In the genomic region with DNA sequence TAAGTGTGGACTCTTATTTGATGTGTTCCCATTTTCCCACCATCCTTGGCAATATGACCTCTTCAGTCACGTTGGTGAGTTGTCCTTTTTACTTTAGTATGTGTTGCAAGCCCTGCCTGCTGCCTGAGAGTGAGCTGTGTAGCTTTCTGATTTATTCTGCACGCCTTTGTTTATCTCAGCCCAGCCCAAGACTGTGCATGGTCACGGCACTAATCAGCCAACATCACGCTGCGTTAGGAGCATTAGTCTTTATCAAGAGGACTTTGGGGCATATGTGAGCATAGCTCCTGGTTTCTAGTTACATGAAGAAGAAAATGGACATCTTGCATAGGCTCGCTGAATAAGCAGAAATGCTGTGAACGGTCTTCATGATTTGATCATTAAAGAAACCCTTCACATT, we compare ENCODE assay signal across 14 cellular contexts. TPM values are rescaled to one million over a fixed set of nuclear protein-coding genes. Genes with fewer than 3 reads are reported as not detected.
DNase-seq lines count a peak whose midpoint lies in the region; ATAC-seq, FAIRE-seq and TF ChIP-seq lines count a peak whose summit lies in the region.
"Had no signal": no experiment of that assay in that cellular context is flagged by ENCODE, and none has a peak within 500 bp of the region (broad histone marks: within the 10 kb centered on the region; RNA-seq: fewer than 3 reads in every experiment).

No MANE protein-coding gene starts in this region.

- no peak for FAIRE-seq in HepG2 (lab: Jason Lieb, UNC)
- peak; percentile 9 for FAIRE-seq in keratinocyte (lab: Jason Lieb, UNC)
- FAIRE-seq in small intestine (lab: Jason Lieb, UNC) = no peak
- FAIRE-seq: H54 had no signal

- intact Hi-C loops in right lobe of liver (cut with DNase I) (no loop called here), HepG2 (cut with micrococcal nuclease; ENCODE audit: unreplicated experiment) (loop anchor here (10.0 kb wide), 1 partner anchor 448 kb away; no protein-coding TSS in a partner anchor)
- intact Hi-C loops in CD4-positive, alpha-beta T cell (cut with DNase I, micrococcal nuclease) = no loop called here

- TF ChIP-seq EP300 in HepG2 (IDR thresholded peaks at IDR 0.05; ENCODE audit: low read depth in 2 of 2, low read length in 2 of 2) = no peak
- TF ChIP-seq EP300 in HepG2 (CRISPR knock-in tag; IDR thresholded peaks at IDR 0.05; ENCODE audit: borderline replicate concordance) = no peak

- no TSS peak for BruUV-seq in HepG2 (replicated peaks; lab: Mats Ljungman, UMichigan)

- no peak overlapping the region for H3K4me3 Mint-ChIP-seq in CD4-positive, alpha-beta T cell

- H2AFZ ChIP-seq in HepG2 (ENCODE audit: low read length) = no peak overlapping the region
- no peak overlapping the region for H2AFZ ChIP-seq in keratinocyte (ENCODE audit: control insufficient read depth, low read length)
- H2AFZ ChIP-seq: GM23248 had no signal

- peaks cover 0 to 41% (median 9%) of the 10 kb centered on the region in 4 donors for H3K4me1 ChIP-seq in right lobe of liver
- no peaks in the 10 kb centered on the region for H3K4me1 ChIP-seq in HepG2 (ENCODE audit: insufficient read depth, low read length)
- H3K4me1 ChIP-seq in keratinocyte (ENCODE audit: control insufficient read depth, extremely low read depth, insufficient read depth, low read length) = peaks cover 3% of the 10 kb centered on the region
- peaks cover 3 to 8% of the 10 kb centered on the region in 2 donors for H3K4me1 ChIP-seq in small intestine (ENCODE audit: control insufficient read depth in 2 of 2, insufficient read depth in 1 of 2, low read depth in 1 of 2, low read length in 1 of 2)
- H3K4me1 ChIP-seq: BLaER1 had no signal

- H4K20me1 ChIP-seq in HepG2 (ENCODE audit: insufficient read depth, low read length) = peaks cover 5% of the 10 kb centered on the region; the same call in 1 of the 2 replicates
- peaks cover 2% of the 10 kb centered on the region for H4K20me1 ChIP-seq in keratinocyte (ENCODE audit: control insufficient read depth, extremely low read depth, insufficient read depth, low read length)
- H4K20me1 ChIP-seq: BLaER1 had no signal

- TF ChIP-seq CTCF in right lobe of liver (IDR thresholded peaks at IDR 0.05) (no peak), HepG2 (CRISPR knock-in tag; IDR thresholded peaks at IDR 0.05) (no peak), keratinocyte (optimal IDR thresholded peaks at IDR 0.05 in 1 of 3, IDR thresholded peaks at IDR 0.05 in 1 of 3, conservative IDR thresholded peaks at IDR 0.05 in 1 of 3; ENCODE audit: extremely low read depth in 1 of 3, insufficient read depth in 2 of 3, low read length in 3 of 3) (no peak)
- no peak for TF ChIP-seq CTCF in CD4-positive, alpha-beta T cell (IDR thresholded peaks at IDR 0.05)

- peaks cover 20% of the 10 kb centered on the region for H3K79me2 ChIP-seq in HepG2 (ENCODE audit: insufficient read depth, low read length)
- H3K79me2 ChIP-seq in keratinocyte (ENCODE audit: control insufficient read depth, insufficient read depth, low read length) = peaks cover 65% of the 10 kb centered on the region

- H3K9me3 Mint-ChIP-seq in CD4-positive, alpha-beta T cell = no peaks in the 10 kb centered on the region

- ATAC-seq in right lobe of liver (peak; percentile 11 to 18 (median 15)), HepG2 (no peak), HG03571 (IDR thresholded peaks at IDR 0.05; ENCODE audit: unreplicated experiment) (no peak)
- no peak for ATAC-seq in CD4-positive, alpha-beta T cell (ENCODE audit: poor library complexity)
- ATAC-seq: HCT116 had no signal

- WGBS in right lobe of liver (ENCODE audit: insufficient coverage, low coverage, low lambda C conversion rate, missing lambda C conversion rate) = 49% methylated on average over 7 of the region's 7 CpGs
- 96% methylated on average over 7 of the region's 7 CpGs for whole genome bisulfite sequencing in HepG2 (ENCODE audit: low lambda C conversion rate)
- 14 to 60% (median 34%) methylated on average over 7 of the region's 7 CpGs for WGBS in small intestine, 3 donors

- CTCF ChIA-PET in HepG2 (lab: Yijun Ruan, JAX; ENCODE audit: low intra/inter-chr PET ratio, low total read pairs) = no interaction called here
- CTCF ChIA-PET in CD4-positive, alpha-beta T cell (lab: Charles Lee) = no interaction called here

- H3K4me2 ChIP-seq in HepG2 (ENCODE audit: low read depth, low read length) (no peak overlapping the region), keratinocyte (ENCODE audit: control insufficient read depth, extremely low read depth, insufficient read depth, low read depth, low read length) (no peak overlapping the region)
- H3K4me2 ChIP-seq: BLaER1 had no signal

- peaks cover 0 to 9% (median 0%) of the 10 kb centered on the region in 4 donors for H3K36me3 ChIP-seq in right lobe of liver
- H3K36me3 ChIP-seq in HepG2 (replicated peaks in 1 of 2; ENCODE audit: control insufficient read depth in 1 of 2, insufficient read depth in 2 of 2, low read length in 2 of 2) = peaks cover 11 to 24% of the 10 kb centered on the region in 2 experiments
- H3K36me3 ChIP-seq in keratinocyte (ENCODE audit: control insufficient read depth in 2 of 2, extremely low read depth in 1 of 2, insufficient read depth in 2 of 2, low read length in 2 of 2) = peaks cover 15 to 24% of the 10 kb centered on the region in 2 experiments
- H3K36me3 ChIP-seq in small intestine (ENCODE audit: control insufficient read depth in 2 of 2, insufficient read depth in 2 of 2, low read length in 2 of 2) = no peaks in the 10 kb centered on the region
- H3K36me3 ChIP-seq: BLaER1 had no signal

- DNase-seq in right lobe of liver (no peak), HepG2 (ENCODE audit: low spot score) (no peak), keratinocyte (ENCODE audit: low read depth, low spot score) (no peak), small intestine (peak; percentile 87), amygdala (lab: John Stamatoyannopoulos, UW) (no peak), OCI-M2 (lab: John Stamatoyannopoulos, UW; ENCODE audit: unreplicated experiment) (no peak)
- DNase-seq in CD4-positive, alpha-beta T cell = no peak
- DNase-seq: 8988T, AML-193, GM23248 had no signal

- H3K9me1 ChIP-seq in keratinocyte (ENCODE audit: control insufficient read depth, extremely low read depth, insufficient read depth, low read length) = no peaks in the 10 kb centered on the region

- in situ Hi-C loops in HepG2 (cut with HindIII; ENCODE audit: extremely low pct_ligation_motif_present, low pct_unique_long_range_greater_than_20kb) = no loop called here

- H3K27ac ChIP-seq in right lobe of liver (no peak overlapping the region), HepG2 (ENCODE audit: extremely low read length, insufficient read depth, low read length) (no peak overlapping the region), keratinocyte (ENCODE audit: control insufficient read depth, insufficient read depth, low read length) (no peak overlapping the region), small intestine (ENCODE audit: low read depth in 1 of 2, low read length in 1 of 2) (peak overlapping the region; percentile 22 to 73)
- no peak overlapping the region for H3K27ac ChIP-seq in CD4-positive, alpha-beta T cell (ENCODE audit: low read depth, low read length)
- H3K27ac ChIP-seq: BLaER1, GM23248 had no signal

- no peaks in the 10 kb centered on the region for H3K36me3 Mint-ChIP-seq in CD4-positive, alpha-beta T cell (ENCODE audit: low read depth)

- H3K9ac ChIP-seq in HepG2 (ENCODE audit: insufficient read depth, low read depth, low read length) (no peak overlapping the region), keratinocyte (ENCODE audit: control insufficient read depth, extremely low read depth, insufficient read depth, low read length) (no peak overlapping the region)
- H3K9ac ChIP-seq: BLaER1, GM23248 had no signal

- POLR2A ChIA-PET in HepG2 (lab: Yijun Ruan, JAX) = interaction anchor here (0.7 kb wide), 1 partner anchor 97 kb away, joined by 3 read pairs; no protein-coding TSS in a partner anchor
- POLR2A ChIA-PET in CD4-positive, alpha-beta T cell (lab: Charles Lee) = no interaction called here

- dilution Hi-C loops in keratinocyte (cut with MboI; ENCODE audit: extremely low pct_ligation_motif_present, low sequenced_read_pairs) = no loop called here

- H3K9me3 ChIP-seq in right lobe of liver (no peaks in the 10 kb centered on the region), HepG2 (ENCODE audit: low read length) (no peaks in the 10 kb centered on the region), keratinocyte (ENCODE audit: control insufficient read depth, low read depth, low read length) (no peaks in the 10 kb centered on the region), small intestine (ENCODE audit: control insufficient read depth, low read depth) (no peaks in the 10 kb centered on the region)
- H3K9me3 ChIP-seq in CD4-positive, alpha-beta T cell (ENCODE audit: control insufficient read depth, low read length) = no peaks in the 10 kb centered on the region
- H3K9me3 ChIP-seq: BLaER1 had no signal

- H3K27me3 ChIP-seq in right lobe of liver (no peaks in the 10 kb centered on the region), HepG2 (ENCODE audit: control insufficient read depth in 1 of 2, insufficient read depth in 2 of 2, low read length in 2 of 2) (no peaks in the 10 kb centered on the region), keratinocyte (ENCODE audit: control insufficient read depth, extremely low read depth, insufficient read depth, low read length) (no peaks in the 10 kb centered on the region), small intestine (ENCODE audit: control insufficient read depth in 2 of 2, insufficient read depth in 2 of 2, low read length in 2 of 2) (no peaks in the 10 kb centered on the region)
- no peaks in the 10 kb centered on the region for H3K27me3 ChIP-seq in CD4-positive, alpha-beta T cell (ENCODE audit: control insufficient read depth, insufficient read depth, low read length)
- H3K27me3 ChIP-seq: BLaER1 had no signal

- TF ChIP-seq POLR2A in right lobe of liver (IDR thresholded peaks at IDR 0.05) (no peak), HepG2 (IDR thresholded peaks at IDR 0.05; ENCODE audit: insufficient read depth in 1 of 2, low read depth in 2 of 2, low read length in 2 of 2) (no peak)

- H3K4me1 Mint-ChIP-seq in CD4-positive, alpha-beta T cell (ENCODE audit: low read depth) = no peaks in the 10 kb centered on the region

- no peak for TF ChIP-seq RAD21 in HepG2 (CRISPR knock-in tag; IDR thresholded peaks at IDR 0.05)

- H3K4me3 ChIP-seq in right lobe of liver = no peak overlapping the region
- no peak overlapping the region for H3K4me3 ChIP-seq in HepG2 (replicated peaks in 1 of 3; ENCODE audit: insufficient read depth in 1 of 3, low read depth in 2 of 3, low read length in 3 of 3)
- no peak overlapping the region for H3K4me3 ChIP-seq in keratinocyte (ENCODE audit: control insufficient read depth in 2 of 3, extremely low read depth in 1 of 3, insufficient read depth in 2 of 3, low read depth in 1 of 3, low read length in 3 of 3)
- H3K4me3 ChIP-seq in small intestine (ENCODE audit: low read depth in 1 of 2, low read length in 2 of 2) = no peak overlapping the region
- H3K4me3 ChIP-seq: BLaER1, GM23248 had no signal

- H3K27ac Mint-ChIP-seq in CD4-positive, alpha-beta T cell = no peak overlapping the region

- H3K27me3 Mint-ChIP-seq in CD4-positive, alpha-beta T cell = no peaks in the 10 kb centered on the region

RNA-seq across cellular contexts. Expression of gene TOM1L1, which starts 6.1 kb away (rescaled TPM):
- total RNA-seq in right lobe of liver = 10 to 100 TPM; 36.5 to 74.5 (median 61.9) TPM
- total RNA-seq in HepG2 (2016; rRNA removed; fragmentation: Illumina TruSeq; extraction: Trizol) = 45.3 and 61.1 TPM in 2 replicates
- 28.6 and 30.2 TPM in 2 replicates for total RNA-seq in HepG2 (2016; cell fraction: cytosol; rRNA removed; fragmentation: Illumina TruSeq; extraction: Trizol; ENCODE audit: low read depth)
- 45.9 and 62.2 TPM in 2 replicates for total RNA-seq in HepG2 (2016; cell fraction: insoluble cytoplasmic fraction; rRNA removed; fragmentation: Illumina TruSeq; extraction: Trizol)
- 39.2 and 43.9 TPM in 2 replicates for total RNA-seq in HepG2 (2016; cell fraction: membrane; rRNA removed; fragmentation: Illumina TruSeq; extraction: Trizol)
- total RNA-seq in HepG2 (2016; cell fraction: nucleus; rRNA removed; fragmentation: Illumina TruSeq; extraction: Trizol) = 41.5 and 51.4 TPM in 2 replicates
- polyA plus RNA-seq in HepG2 (2011; rRNA removed) = 38.8 and 51.3 TPM in 2 replicates
- 22.9 and 29.4 TPM in 2 replicates for polyA plus RNA-seq in HepG2 (2011; cell fraction: cytosol; rRNA removed)
- 23.5 and 24.7 TPM in 2 replicates for polyA plus RNA-seq in HepG2 (2011; cell fraction: nucleus; rRNA removed)
- 28.8 and 38.0 TPM in 2 replicates for polyA plus RNA-seq in HepG2 (2012)
- 14.7 and 16.9 TPM in 2 replicates for polyA plus RNA-seq in HepG2 (2016; cell fraction: cytosol; fragmentation: Illumina TruSeq; extraction: Trizol; ENCODE audit: low read depth)
- polyA plus RNA-seq in HepG2 (2016; cell fraction: insoluble cytoplasmic fraction; fragmentation: Illumina TruSeq; extraction: Trizol; ENCODE audit: low read depth) = 56.0 and 63.4 TPM in 2 replicates
- 28.5 and 30.9 TPM in 2 replicates for polyA plus RNA-seq in HepG2 (2016; cell fraction: membrane; fragmentation: Illumina TruSeq; extraction: Trizol; ENCODE audit: low read depth)
- 37.2 and 42.8 TPM in 2 replicates for polyA plus RNA-seq in HepG2 (2016; cell fraction: nucleus; fragmentation: Illumina TruSeq; extraction: Trizol; ENCODE audit: insufficient read depth, low read depth)
- polyA minus RNA-seq in HepG2 (2011; rRNA and poly(A)+ RNA removed; ENCODE audit: low replicate concordance) = 19.0 and 30.3 TPM in 2 replicates
- 22.2 and 25.2 TPM in 2 replicates for polyA minus RNA-seq in HepG2 (2011; cell fraction: cytosol; rRNA and poly(A)+ RNA removed)
- polyA minus RNA-seq in HepG2 (2011; cell fraction: nucleus; rRNA and poly(A)+ RNA removed) = 58.6 and 71.1 TPM in 2 replicates
- 66.5 to 90.1 TPM (median 78.6 TPM) in 3 replicates for polyA plus RNA-seq in keratinocyte
- polyA plus RNA-seq in keratinocyte (2011; ENCODE audit: low read depth) = 39.6 TPM
- 56.1 and 114 TPM in 2 replicates for polyA plus RNA-seq in keratinocyte (2011; cell fraction: cytosol; rRNA removed)
- polyA plus RNA-seq in keratinocyte (2011; cell fraction: nucleus; rRNA removed) = 70.7 and 82.3 TPM in 2 replicates
- polyA plus RNA-seq in keratinocyte (2012; ENCODE audit: low replicate concordance) = 43.8 and 45.4 TPM in 2 replicates
- polyA minus RNA-seq in keratinocyte = 19.0 to 82.3 TPM (median 43.4 TPM) in 3 replicates
- 38.6 TPM for polyA minus RNA-seq in keratinocyte (2011; cell fraction: cytosol; rRNA and poly(A)+ RNA removed)
- polyA minus RNA-seq in keratinocyte (2011; cell fraction: nucleus; rRNA and poly(A)+ RNA removed) = 28.5 and 45.6 TPM in 2 replicates
- 100 to 1,000 TPM in 1 of 3 donors, 10 to 100 TPM in 2; 57.2 to 118 (median 78.1) TPM for polyA plus RNA-seq in small intestine
- total RNA-seq in CD4-positive, alpha-beta T cell = not detected

Comparison
In these comparisons a context has a peak if more than half of its experiments do, and no peak if none do; other contexts are left out.
1. ATAC-seq: peak in right lobe of liver (4 of 4); none in HepG2 (single experiment), HG03571 (single experiment) and CD4-positive, alpha-beta T cell (single experiment).
2. H3K27ac ChIP-seq: peak in small intestine (2 of 2); none in right lobe of liver (0 of 3), HepG2 (single experiment), keratinocyte (single experiment) and CD4-positive, alpha-beta T cell (single experiment).
3. RNA of gene TOM1L1, which starts 6.1 kb away (total RNA-seq): 36.5 to 74.5 TPM in right lobe of liver and 28.6 to 62.2 TPM in HepG2; not detected in CD4-positive, alpha-beta T cell; every median in the first group is over 10 times any median in the second.